In the genomic region with DNA sequence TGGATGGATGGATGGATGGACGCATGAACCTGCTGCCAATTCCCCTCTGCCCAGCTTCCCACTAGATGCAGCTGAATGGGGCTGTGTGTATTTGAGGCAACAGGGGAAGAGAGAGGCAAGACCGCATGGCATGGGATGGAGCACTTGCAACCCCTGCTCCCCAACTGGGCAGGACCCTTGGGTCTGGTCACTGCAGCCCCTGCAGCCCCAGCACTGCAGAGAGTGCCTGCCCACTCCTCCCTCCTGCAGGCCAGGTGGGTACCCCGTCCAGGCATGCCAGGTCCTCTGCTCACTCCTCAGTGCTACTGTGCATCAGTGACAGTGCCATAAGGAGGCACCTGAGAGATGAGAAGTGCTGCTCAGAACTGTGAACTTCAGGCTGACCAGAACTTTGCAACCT, we compare ENCODE assay signal across 15 cellular contexts. TPM values are rescaled to one million over a fixed set of nuclear protein-coding genes. Genes with fewer than 3 reads are reported as not detected.
DNase-seq lines count a peak whose midpoint lies in the region; ATAC-seq and TF ChIP-seq lines count a peak whose summit lies in the region.
"Had no signal": no experiment of that assay in that cellular context is flagged by ENCODE, and none has a peak within 500 bp of the region (broad histone marks: within the 10 kb centered on the region; RNA-seq: fewer than 3 reads in every experiment).

No MANE protein-coding gene starts in this region.

- H3K9me3 ChIP-seq in Panc1 (ENCODE audit: control insufficient read depth, insufficient read depth, low read depth, low read length) (no peaks in the 10 kb centered on the region), prostate gland (no peaks in the 10 kb centered on the region)
- H3K9me3 ChIP-seq: upper lobe of left lung had no signal

- DNase-seq in Panc1 (ENCODE audit: low read depth, low spot score) (no peak), endothelial cell (ENCODE audit: low spot score) (no peak), prostate gland (ENCODE audit: low spot score) (no peak), DMS153 (lab: John Stamatoyannopoulos, UW) (no peak), DMS79 treated with DMSO at 0.1 percent for 48 hours (lab: John Stamatoyannopoulos, UW) (no peak), NCI-H69 (lab: John Stamatoyannopoulos, UW) (no peak)
- DNase-seq in activated CD8-positive, alpha-beta T cell treated with anti-CD3 and anti-CD28 coated beads for 36 hours = no peak
- DNase-seq: activated B cell treated with CpG ODN at 0.5 μM for 24 hours; activated CD8-positive, alpha-beta memory T cell treated with anti-CD3 and anti-CD28 coated beads for 24 hours; NCI-H1092 treated with DMSO at 0.1 percent for 48 hours; NCI-H524; SIG-M5; stimulated activated naive CD4-positive, alpha-beta T cell treated with Interleukin-2 at 50 U/mL for 16 hours had no signal

- H3K27me3 ChIP-seq in ACC112 (ENCODE audit: insufficient read depth, low read length) = no peaks in the 10 kb centered on the region
- H3K27me3 ChIP-seq in Panc1 (ENCODE audit: control insufficient read depth, insufficient read depth, low read length) = no peaks in the 10 kb centered on the region
- no peaks in the 10 kb centered on the region for H3K27me3 ChIP-seq in prostate gland (replicated peaks; ENCODE audit: insufficient read depth)
- H3K27me3 ChIP-seq: upper lobe of left lung had no signal

- CTCF ChIA-PET in Panc1 (lab: Charles Lee) = interaction anchor here (0.6 kb wide), 1 partner anchor 13 kb away, joined by 3 read pairs; no protein-coding TSS in a partner anchor
- CTCF ChIA-PET in activated CD8-positive, alpha-beta T cell treated with anti-CD3 and anti-CD28 coated beads for 36 hours (lab: Charles Lee) = interaction anchor here (0.8 kb wide), 1 partner anchor 14 kb away, joined by 3 read pairs; no protein-coding TSS in a partner anchor

- H3K27ac ChIP-seq in ACC112 (ENCODE audit: low read depth, low read length) (peak overlapping the region; percentile 38), Panc1 (ENCODE audit: low read length) (no peak overlapping the region), prostate gland (peak overlapping the region; percentile 68 to 72)

- intact Hi-C loops in Panc1 (cut with micrococcal nuclease; ENCODE audit: unreplicated experiment) = no loop called here
- intact Hi-C loops in prostate gland (cut with DNase I) = loop anchor here (2.0 kb wide), 1 partner anchor 36 kb away; no protein-coding TSS in a partner anchor
- intact Hi-C loops in activated CD8-positive, alpha-beta T cell treated with anti-CD3 and anti-CD28 coated beads for 36 hours (cut with micrococcal nuclease) = no loop called here

- no peak overlapping the region for H3K4me3 ChIP-seq in ACC112 (ENCODE audit: low read depth, low read length)
- H3K4me3 ChIP-seq in Panc1 (ENCODE audit: low read depth in 2 of 2, low read length in 2 of 2) = no peak overlapping the region
- no peak overlapping the region for H3K4me3 ChIP-seq in prostate gland
- H3K4me3 ChIP-seq: upper lobe of left lung had no signal

- TF ChIP-seq CTCF in Panc1 (IDR thresholded peaks at IDR 0.05) (no peak), endothelial cell (IDR thresholded peaks at IDR 0.05; ENCODE audit: unreplicated experiment) (no peak), prostate gland (IDR thresholded peaks at IDR 0.05) (peak in 1 of 4 experiments; percentile 3)
- no peak for TF ChIP-seq CTCF in activated CD8-positive, alpha-beta T cell treated with anti-CD3 and anti-CD28 coated beads for 36 hours (IDR thresholded peaks at IDR 0.05)

- peak; percentile 14; the same call in 1 of the 2 replicates for ATAC-seq in Panc1
- no peak for ATAC-seq in activated CD8-positive, alpha-beta T cell treated with anti-CD3 and anti-CD28 coated beads for 36 hours

- peaks cover 14% of the 10 kb centered on the region; the same call in 1 of the 2 replicates for H3K36me3 ChIP-seq in ACC112 (ENCODE audit: insufficient read depth, low read length)
- H3K36me3 ChIP-seq in Panc1 (ENCODE audit: control insufficient read depth, insufficient read depth, low read length) = no peaks in the 10 kb centered on the region
- H3K36me3 ChIP-seq in prostate gland = peaks cover 0 to 2% of the 10 kb centered on the region in 2 donors

- no peaks in the 10 kb centered on the region for H3K79me2 ChIP-seq in ACC112 (ENCODE audit: control insufficient read depth, insufficient read depth, low read length, unreplicated experiment)

- H3K4me3 Mint-ChIP-seq in endothelial cell (ENCODE audit: unreplicated experiment) = peak overlapping the region; percentile 77
- no peak overlapping the region for H3K4me3 Mint-ChIP-seq in activated CD8-positive, alpha-beta T cell treated with anti-CD3 and anti-CD28 coated beads for 36 hours
- H3K4me3 Mint-ChIP-seq: activated B cell treated with CpG ODN at 0.5 μM for 24 hours had no signal

- 74% methylated on average over 3 of the region's 3 CpGs for WGBS in prostate gland

- peaks cover 3% of the 10 kb centered on the region for H3K4me1 Mint-ChIP-seq in endothelial cell (ENCODE audit: unreplicated experiment)
- H3K4me1 Mint-ChIP-seq in activated CD8-positive, alpha-beta T cell treated with anti-CD3 and anti-CD28 coated beads for 36 hours (ENCODE audit: low read depth) = no peaks in the 10 kb centered on the region
- H3K4me1 Mint-ChIP-seq: activated B cell treated with CpG ODN at 0.5 μM for 24 hours had no signal

- no peak for TF ChIP-seq POLR2A in prostate gland (IDR thresholded peaks at IDR 0.05)

- no peaks in the 10 kb centered on the region for H3K9me3 Mint-ChIP-seq in endothelial cell (ENCODE audit: unreplicated experiment)
- no peaks in the 10 kb centered on the region for H3K9me3 Mint-ChIP-seq in activated CD8-positive, alpha-beta T cell treated with anti-CD3 and anti-CD28 coated beads for 36 hours
- H3K9me3 Mint-ChIP-seq: activated B cell treated with CpG ODN at 0.5 μM for 24 hours had no signal

- H3K27me3 Mint-ChIP-seq in endothelial cell (ENCODE audit: unreplicated experiment) = peaks cover 9% of the 10 kb centered on the region
- no peaks in the 10 kb centered on the region for H3K27me3 Mint-ChIP-seq in activated CD8-positive, alpha-beta T cell treated with anti-CD3 and anti-CD28 coated beads for 36 hours
- H3K27me3 Mint-ChIP-seq: activated B cell treated with CpG ODN at 0.5 μM for 24 hours had no signal

- in situ Hi-C loops in Panc1 (cut with HindIII; ENCODE audit: low pct_unique_long_range_greater_than_20kb, low sequenced_read_pairs) = no loop called here

- H2AFZ ChIP-seq in ACC112 (ENCODE audit: low read length, unreplicated experiment) = no peak overlapping the region

- no TSS peak for BruUV-seq in Panc1 (replicated peaks; lab: Mats Ljungman, UMichigan)

- H3K4me1 ChIP-seq in ACC112 (ENCODE audit: control insufficient read depth, insufficient read depth, low read length, unreplicated experiment) (peaks cover 18% of the 10 kb centered on the region), Panc1 (ENCODE audit: control insufficient read depth, insufficient read depth, low read length) (no peaks in the 10 kb centered on the region), prostate gland (replicated peaks) (peaks cover 19% of the 10 kb centered on the region)

- H3K36me3 Mint-ChIP-seq in endothelial cell (ENCODE audit: low read depth, unreplicated experiment) = peaks cover 17% of the 10 kb centered on the region
- no peaks in the 10 kb centered on the region for H3K36me3 Mint-ChIP-seq in activated CD8-positive, alpha-beta T cell treated with anti-CD3 and anti-CD28 coated beads for 36 hours (ENCODE audit: low read depth)

- POLR2A ChIA-PET in Panc1 (lab: Charles Lee) = interaction anchor here (0.6 kb wide), 1 partner anchor 1300 kb away, joined by 3 read pairs; no protein-coding TSS in a partner anchor
- POLR2A ChIA-PET in activated CD8-positive, alpha-beta T cell treated with anti-CD3 and anti-CD28 coated beads for 36 hours (lab: Charles Lee) = no interaction called here

- no peak overlapping the region for H3K27ac Mint-ChIP-seq in endothelial cell (ENCODE audit: unreplicated experiment)
- no peak overlapping the region for H3K27ac Mint-ChIP-seq in activated CD8-positive, alpha-beta T cell treated with anti-CD3 and anti-CD28 coated beads for 36 hours
- H3K27ac Mint-ChIP-seq: activated B cell treated with CpG ODN at 0.5 μM for 24 hours had no signal

RNA-seq across cellular contexts. Expression of gene OSBPL5, which starts 40.3 kb away (rescaled TPM):
- total RNA-seq in Panc1 (2021; ENCODE audit: unreplicated experiment) (20.2 TPM), endothelial cell (ENCODE audit: unreplicated experiment) (55.2 TPM), prostate gland (10 to 100 TPM; 35.0 to 50.7 TPM)
- polyA plus RNA-seq in Panc1 (2012; ENCODE audit: insufficient read length) = 25.3 TPM
- total RNA-seq in activated CD8-positive, alpha-beta T cell treated with anti-CD3 and anti-CD28 coated beads for 36 hours = 1 to 10 TPM; 4.8 to 5.9 TPM
- total RNA-seq: activated B cell treated with CpG ODN at 0.5 μM for 24 hours had no signal
